ENCODE assay signal across 14 cellular contexts in the genomic region with DNA sequence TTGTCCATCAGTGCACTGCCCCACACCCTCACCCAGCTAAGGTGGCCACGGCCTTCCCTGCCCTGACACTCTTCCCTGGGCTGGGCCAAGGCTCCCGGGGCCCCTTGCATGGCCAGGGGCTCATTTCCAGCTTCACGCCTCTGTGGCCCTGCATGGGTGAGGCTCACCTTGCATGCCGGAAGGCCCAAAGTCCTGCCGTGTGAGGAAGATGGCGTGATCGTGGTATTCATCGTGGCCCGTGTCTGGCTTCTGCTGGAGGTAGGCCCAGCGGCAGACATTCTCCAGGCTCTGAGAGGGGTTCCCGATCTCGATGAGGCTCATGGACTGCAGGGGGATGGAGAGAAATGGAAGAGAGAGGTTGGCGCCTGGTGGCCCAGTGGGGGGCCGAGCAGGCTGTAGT.
"Had no signal": no experiment of that assay in that cellular context is flagged by ENCODE, and none has a peak within 500 bp of the region (broad histone marks: within the 10 kb centered on the region; RNA-seq: fewer than 3 reads in every experiment).

No MANE protein-coding gene starts in this region.

- H3K27ac Mint-ChIP-seq: activated CD4-positive, alpha-beta T cell treated with anti-CD3 and anti-CD28 coated beads for 36 hours; activated naive CD4-positive, alpha-beta T cell treated with anti-CD3 and anti-CD28 coated beads, Interleukin-2, amount 10 ng/mL, durations not matched to agents 7 days and 5 days; activated T-helper 2 cell treated with anti-CD3 and anti-CD28 coated beads, Interferon-gamma antibody, Interleukin-2, Interleukin-4, amounts not matched to agents 10 μg/mL and 5 μg/mL and 100 μg/mL, durations not matched to agents 14 hours and 24 hours and 36 hours; natural killer cell; stimulated activated naive CD8-positive, alpha-beta T cell treated with anti-CD3 and anti-CD28 coated beads, Interleukin-15, Interleukin-2, amounts not matched to agents 100 ng/mL and 50 ng/mL, for 24 hours; type B pancreatic cell had no signal

- DNase-seq: activated CD4-positive, alpha-beta T cell treated with anti-CD3 and anti-CD28 coated beads for 36 hours; activated CD4-positive, alpha-beta T cell treated with anti-CD3 and anti-CD28 coated beads, Interleukin-2, amount 50 U/mL, for 48 hours; activated naive CD4-positive, alpha-beta T cell treated with anti-CD3 and anti-CD28 coated beads, Interleukin-2, amount 10 ng/mL, durations not matched to agents 7 days and 5 days; effector CD8-positive, alpha-beta T cell; natural killer cell; SW 1271; WERI-Rb-1 had no signal

- H3K27me3 Mint-ChIP-seq: activated CD4-positive, alpha-beta T cell treated with anti-CD3 and anti-CD28 coated beads for 36 hours; central memory CD8-positive, alpha-beta T cell; stimulated activated naive CD8-positive, alpha-beta T cell treated with anti-CD3 and anti-CD28 coated beads, Interleukin-15, Interleukin-2, amounts not matched to agents 100 ng/mL and 50 ng/mL, for 24 hours; type B pancreatic cell had no signal

- ATAC-seq: activated CD4-positive, alpha-beta T cell treated with anti-CD3 and anti-CD28 coated beads for 36 hours; esophagus mucosa; gastrocnemius medialis; natural killer cell had no signal

- H3K4me3 Mint-ChIP-seq: activated CD4-positive, alpha-beta T cell treated with anti-CD3 and anti-CD28 coated beads for 36 hours; activated naive CD4-positive, alpha-beta T cell treated with anti-CD3 and anti-CD28 coated beads, Interleukin-2, amount 10 ng/mL, durations not matched to agents 7 days and 5 days; central memory CD8-positive, alpha-beta T cell; natural killer cell; stimulated activated naive CD8-positive, alpha-beta T cell treated with anti-CD3 and anti-CD28 coated beads, Interleukin-15, Interleukin-2, amounts not matched to agents 100 ng/mL and 50 ng/mL, for 24 hours; type B pancreatic cell had no signal

- H3K36me3 ChIP-seq: gastrocnemius medialis, WERI-Rb-1 had no signal

- H3K4me1 Mint-ChIP-seq: activated CD4-positive, alpha-beta T cell treated with anti-CD3 and anti-CD28 coated beads for 36 hours; activated naive CD4-positive, alpha-beta T cell treated with anti-CD3 and anti-CD28 coated beads, Interleukin-2, amount 10 ng/mL, durations not matched to agents 7 days and 5 days; central memory CD8-positive, alpha-beta T cell; natural killer cell had no signal

- H3K9me3 ChIP-seq: ascending aorta, gastrocnemius medialis had no signal

- H3K4me1 ChIP-seq: ascending aorta, gastrocnemius medialis had no signal

- H3K36me3 Mint-ChIP-seq: activated naive CD4-positive, alpha-beta T cell treated with anti-CD3 and anti-CD28 coated beads, Interleukin-2, amount 10 ng/mL, durations not matched to agents 7 days and 5 days; natural killer cell; type B pancreatic cell had no signal

- H3K4me3 ChIP-seq: ascending aorta, gastrocnemius medialis had no signal

- H3K27ac ChIP-seq: ascending aorta, gastrocnemius medialis, WERI-Rb-1 had no signal

- H3K9me3 Mint-ChIP-seq: central memory CD8-positive, alpha-beta T cell; natural killer cell; type B pancreatic cell had no signal
